12 cellular contexts compared by ENCODE assay signal in the genomic region with DNA sequence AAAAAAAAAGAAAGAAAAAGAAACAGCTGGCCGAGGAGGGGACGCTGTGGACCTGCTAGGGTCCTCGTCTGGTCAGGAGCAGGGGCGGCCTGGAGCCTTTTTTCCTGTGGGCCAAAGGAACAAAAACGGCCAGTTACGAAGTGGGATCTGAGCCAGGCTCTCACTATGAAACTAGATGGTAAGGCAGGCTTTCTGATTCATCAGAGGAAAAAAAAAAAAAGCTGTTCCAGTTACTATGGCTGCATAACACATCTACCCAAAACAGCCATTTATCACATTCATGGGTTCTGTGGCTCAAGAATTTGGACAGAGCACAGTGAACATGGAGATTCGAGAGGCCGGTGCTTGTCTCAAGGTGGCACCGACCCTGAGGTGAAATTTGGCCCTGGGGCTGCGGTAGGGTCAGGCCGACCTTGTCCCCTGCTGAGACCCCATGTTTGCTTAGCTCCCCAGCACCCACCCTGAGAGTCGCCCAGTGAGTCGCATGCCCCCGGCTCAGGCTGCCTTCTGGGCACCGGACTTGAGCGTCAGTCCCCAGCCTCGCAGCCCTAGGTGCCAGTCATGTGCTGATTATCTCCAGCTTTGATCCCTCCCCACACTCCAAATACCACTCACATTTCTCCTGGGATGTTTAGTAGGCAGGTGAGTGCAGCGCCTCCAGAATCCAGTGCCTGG. TPM values are rescaled to one million over a fixed set of nuclear protein-coding genes. Genes with fewer than 3 reads are reported as not detected.
DNase-seq lines count a peak whose midpoint lies in the region; ATAC-seq and TF ChIP-seq lines count a peak whose summit lies in the region.
"Had no signal": no experiment of that assay in that cellular context is flagged by ENCODE, and none has a peak within 500 bp of the region (broad histone marks: within the 10 kb centered on the region; RNA-seq: fewer than 3 reads in every experiment).

No MANE protein-coding gene starts in this region.

- H3K36me3 Mint-ChIP-seq in activated naive CD8-positive, alpha-beta T cell treated with anti-CD3 and anti-CD28 coated beads, Interleukin-2, amount 50 U/mL, for 24 hours (ENCODE audit: low read depth), result no peaks in the 10 kb centered on the region
- H3K36me3 Mint-ChIP-seq in activated naive CD8-positive, alpha-beta T cell treated with anti-CD3 and anti-CD28 coated beads for 36 hours, result no peaks in the 10 kb centered on the region
- H3K36me3 Mint-ChIP-seq in endodermal cell (ENCODE audit: low read depth), result no peaks in the 10 kb centered on the region
- H3K36me3 Mint-ChIP-seq in activated CD4-positive, alpha-beta memory T cell treated with anti-CD3 and anti-CD28 coated beads, Interleukin-2, amount 10 ng/mL, durations not matched to agents 7 days and 5 days (ENCODE audit: low read depth), result no peaks in the 10 kb centered on the region

- H3K4me1 Mint-ChIP-seq in activated naive CD8-positive, alpha-beta T cell treated with anti-CD3 and anti-CD28 coated beads, Interleukin-2, amount 50 U/mL, for 24 hours, result peaks cover 13% of the 10 kb centered on the region
- H3K4me1 Mint-ChIP-seq in activated naive CD8-positive, alpha-beta T cell treated with anti-CD3 and anti-CD28 coated beads for 36 hours, result no peaks in the 10 kb centered on the region
- H3K4me1 Mint-ChIP-seq in endodermal cell, result peaks cover 14% of the 10 kb centered on the region
- peaks cover 7% of the 10 kb centered on the region for H3K4me1 Mint-ChIP-seq in activated CD4-positive, alpha-beta memory T cell treated with anti-CD3 and anti-CD28 coated beads, Interleukin-2, amount 10 ng/mL, durations not matched to agents 7 days and 5 days

- H3K9me3 ChIP-seq in endodermal cell (ENCODE audit: control insufficient read depth, low read length) (no peaks in the 10 kb centered on the region), WERI-Rb-1 (ENCODE audit: severe bottlenecking) (no peaks in the 10 kb centered on the region)
- H3K9me3 ChIP-seq: psoas muscle had no signal

- H3K27ac ChIP-seq in endodermal cell (ENCODE audit: low read depth, low read length), result no peak overlapping the region
- no peak overlapping the region for H3K27ac ChIP-seq in WERI-Rb-1
- H3K27ac ChIP-seq: psoas muscle had no signal

- no peaks in the 10 kb centered on the region for H3K9me3 Mint-ChIP-seq in activated naive CD8-positive, alpha-beta T cell treated with anti-CD3 and anti-CD28 coated beads, Interleukin-2, amount 50 U/mL, for 24 hours
- no peaks in the 10 kb centered on the region for H3K9me3 Mint-ChIP-seq in activated naive CD8-positive, alpha-beta T cell treated with anti-CD3 and anti-CD28 coated beads for 36 hours
- H3K9me3 Mint-ChIP-seq in endodermal cell, result no peaks in the 10 kb centered on the region
- no peaks in the 10 kb centered on the region for H3K9me3 Mint-ChIP-seq in activated CD4-positive, alpha-beta memory T cell treated with anti-CD3 and anti-CD28 coated beads, Interleukin-2, amount 10 ng/mL, durations not matched to agents 7 days and 5 days

- DNase-seq in activated naive CD8-positive, alpha-beta T cell treated with anti-CD3 and anti-CD28 coated beads, Interleukin-2, amount 50 U/mL, for 24 hours, result no peak
- no peak for DNase-seq in activated naive CD8-positive, alpha-beta T cell treated with anti-CD3 and anti-CD28 coated beads for 36 hours
- DNase-seq in endodermal cell (no peak), lung microvascular endothelial cell (ENCODE audit: low read depth in 2 of 2) (peak; percentile 71 to 88), WERI-Rb-1 (no peak), NCI-H1105 (lab: John Stamatoyannopoulos, UW) (no peak)
- no peak for DNase-seq in activated CD4-positive, alpha-beta memory T cell treated with anti-CD3 and anti-CD28 coated beads, Interleukin-2, amount 10 ng/mL, durations not matched to agents 7 days and 5 days
- DNase-seq: AML-193, psoas muscle, SIG-M5 had no signal

- no peak overlapping the region for H3K27ac Mint-ChIP-seq in activated naive CD8-positive, alpha-beta T cell treated with anti-CD3 and anti-CD28 coated beads, Interleukin-2, amount 50 U/mL, for 24 hours
- H3K27ac Mint-ChIP-seq in activated naive CD8-positive, alpha-beta T cell treated with anti-CD3 and anti-CD28 coated beads for 36 hours, result no peak overlapping the region
- H3K27ac Mint-ChIP-seq in endodermal cell, result peak overlapping the region; percentile 58
- H3K27ac Mint-ChIP-seq in activated CD4-positive, alpha-beta memory T cell treated with anti-CD3 and anti-CD28 coated beads, Interleukin-2, amount 10 ng/mL, durations not matched to agents 7 days and 5 days, result no peak overlapping the region

- no peak overlapping the region for H3K9ac ChIP-seq in endodermal cell (ENCODE audit: extremely low read depth, low read length, poor library complexity, severe bottlenecking)

- POLR2A ChIA-PET in activated CD4-positive, alpha-beta memory T cell treated with anti-CD3 and anti-CD28 coated beads, Interleukin-2, amount 10 ng/mL, durations not matched to agents 7 days and 5 days (lab: Charles Lee), result no interaction called here

- no peak overlapping the region for H3K4me3 Mint-ChIP-seq in activated naive CD8-positive, alpha-beta T cell treated with anti-CD3 and anti-CD28 coated beads, Interleukin-2, amount 50 U/mL, for 24 hours
- H3K4me3 Mint-ChIP-seq in activated naive CD8-positive, alpha-beta T cell treated with anti-CD3 and anti-CD28 coated beads for 36 hours, result no peak overlapping the region
- H3K4me3 Mint-ChIP-seq in endodermal cell, result no peak overlapping the region
- H3K4me3 Mint-ChIP-seq in activated CD4-positive, alpha-beta memory T cell treated with anti-CD3 and anti-CD28 coated beads, Interleukin-2, amount 10 ng/mL, durations not matched to agents 7 days and 5 days, result no peak overlapping the region

- H3K4me3 ChIP-seq in endodermal cell (ENCODE audit: low read length) (no peak overlapping the region), WERI-Rb-1 (ENCODE audit: low read depth, low read length) (no peak overlapping the region)
- H3K4me3 ChIP-seq: psoas muscle had no signal

- CTCF ChIA-PET in activated CD4-positive, alpha-beta memory T cell treated with anti-CD3 and anti-CD28 coated beads, Interleukin-2, amount 10 ng/mL, durations not matched to agents 7 days and 5 days (lab: Charles Lee), result no interaction called here

- H3K27me3 ChIP-seq in endodermal cell (ENCODE audit: control insufficient read depth, insufficient read depth, low read length, poor library complexity, severe bottlenecking) (no peaks in the 10 kb centered on the region), WERI-Rb-1 (ENCODE audit: insufficient read depth, low read depth, severe bottlenecking) (no peaks in the 10 kb centered on the region)

- H3K36me3 ChIP-seq in endodermal cell (ENCODE audit: control insufficient read depth, insufficient read depth, low read length) (no peaks in the 10 kb centered on the region), WERI-Rb-1 (no peaks in the 10 kb centered on the region)

- 89 to 91% methylated on average over 11 to 18 of the region's 18 CpGs for WGBS in endodermal cell (ENCODE audit: insufficient coverage in 1 of 2, insufficient read length in 1 of 2), 2 experiments

- ATAC-seq in activated naive CD8-positive, alpha-beta T cell treated with anti-CD3 and anti-CD28 coated beads, Interleukin-2, amount 50 U/mL, for 24 hours, result peak; percentile 60
- no peak for ATAC-seq in GM21515 (IDR thresholded peaks at IDR 0.05; ENCODE audit: unreplicated experiment)

- TF ChIP-seq CTCF in endodermal cell (conservative IDR thresholded peaks at IDR 0.05) (no peak), WERI-Rb-1 (IDR thresholded peaks at IDR 0.05; ENCODE audit: low read depth, low read length) (no peak)

- H3K4me1 ChIP-seq in endodermal cell (ENCODE audit: control insufficient read depth, insufficient read depth, low read length), result no peaks in the 10 kb centered on the region
- H3K4me1 ChIP-seq: psoas muscle had no signal

- no peaks in the 10 kb centered on the region for H3K27me3 Mint-ChIP-seq in activated naive CD8-positive, alpha-beta T cell treated with anti-CD3 and anti-CD28 coated beads, Interleukin-2, amount 50 U/mL, for 24 hours
- no peaks in the 10 kb centered on the region for H3K27me3 Mint-ChIP-seq in activated naive CD8-positive, alpha-beta T cell treated with anti-CD3 and anti-CD28 coated beads for 36 hours
- H3K27me3 Mint-ChIP-seq in endodermal cell (ENCODE audit: insufficient read depth), result peaks cover 5% of the 10 kb centered on the region
- H3K27me3 Mint-ChIP-seq in activated CD4-positive, alpha-beta memory T cell treated with anti-CD3 and anti-CD28 coated beads, Interleukin-2, amount 10 ng/mL, durations not matched to agents 7 days and 5 days, result no peaks in the 10 kb centered on the region

RNA-seq across cellular contexts. Expression of a gene that starts 34.2 kb away (rescaled TPM):
- not detected for total RNA-seq in activated naive CD8-positive, alpha-beta T cell treated with anti-CD3 and anti-CD28 coated beads for 36 hours
- total RNA-seq in endodermal cell, result not detected
- not detected for polyA plus RNA-seq in endodermal cell (2013, experiment 1 of 2)
- polyA plus RNA-seq in endodermal cell (2013, experiment 2 of 2), result not detected
- total RNA-seq in lung microvascular endothelial cell, result not detected in 2 replicates
- not detected for total RNA-seq in activated CD4-positive, alpha-beta memory T cell treated with anti-CD3 and anti-CD28 coated beads, Interleukin-2, amount 10 ng/mL, durations not matched to agents 7 days and 5 days
- total RNA-seq: psoas muscle, temporal lobe had no signal
- polyA plus RNA-seq: psoas muscle had no signal

RNA-seq across cellular contexts. Expression of a gene that starts 42.9 kb away (rescaled TPM):
- 10 to 100 TPM; 25.5 to 27.0 TPM for total RNA-seq in activated naive CD8-positive, alpha-beta T cell treated with anti-CD3 and anti-CD28 coated beads for 36 hours
- total RNA-seq in endodermal cell (10 to 100 TPM; 23.9 to 28.3 TPM), lung microvascular endothelial cell (6.3 and 9.5 TPM in 2 replicates)
- polyA plus RNA-seq in endodermal cell (2013, experiment 1 of 2), result 16.2 TPM
- polyA plus RNA-seq in endodermal cell (2013, experiment 2 of 2), result 12.4 TPM
- total RNA-seq in activated CD4-positive, alpha-beta memory T cell treated with anti-CD3 and anti-CD28 coated beads, Interleukin-2, amount 10 ng/mL, durations not matched to agents 7 days and 5 days, result 10 to 100 TPM; 24.1 to 24.9 TPM

RNA-seq across cellular contexts. Expression of a gene that starts 42.9 kb away (rescaled TPM):
- 100 to 1,000 TPM; 118 to 127 TPM for total RNA-seq in activated naive CD8-positive, alpha-beta T cell treated with anti-CD3 and anti-CD28 coated beads for 36 hours
- total RNA-seq in endodermal cell (10 to 100 TPM; 63.8 to 64.9 TPM), lung microvascular endothelial cell (58.6 and 73.8 TPM in 2 replicates)
- polyA plus RNA-seq in endodermal cell (2013, experiment 1 of 2), result 58.7 TPM
- 54.7 TPM for polyA plus RNA-seq in endodermal cell (2013, experiment 2 of 2)
- 10 to 100 TPM; 47.6 to 53.4 TPM for total RNA-seq in activated CD4-positive, alpha-beta memory T cell treated with anti-CD3 and anti-CD28 coated beads, Interleukin-2, amount 10 ng/mL, durations not matched to agents 7 days and 5 days

Comparison
In these comparisons a context has a peak if more than half of its experiments do, and no peak if none do; other contexts are left out.
1. DNase-seq: peak in lung microvascular endothelial cell (2 of 2); none in activated naive CD8-positive, alpha-beta T cell treated with anti-CD3 and anti-CD28 coated beads, Interleukin-2, amount 50 U/mL, for 24 hours (single experiment), activated naive CD8-positive, alpha-beta T cell treated with anti-CD3 and anti-CD28 coated beads for 36 hours (single experiment), endodermal cell (single experiment), activated CD4-positive, alpha-beta memory T cell treated with anti-CD3 and anti-CD28 coated beads, Interleukin-2, amount 10 ng/mL, durations not matched to agents 7 days and 5 days (single experiment), WERI-Rb-1 (single experiment) and NCI-H1105 (single experiment).